20 cellular contexts compared by ENCODE assay signal in genomic region chr14:96839251-96839650, GRCh38. TPM values are rescaled to one million over a fixed set of nuclear protein-coding genes. Genes with fewer than 3 reads are reported as not detected.
A peak's percentile ranks its signal among the peaks of the same experiment; 100 is the strongest.
DNase-seq lines count a peak whose midpoint lies in the region; ATAC-seq, FAIRE-seq and TF ChIP-seq lines count a peak whose summit lies in the region.
"Had no signal": no experiment of that assay in that cellular context is flagged by ENCODE, and none has a peak within 500 bp of the region (broad histone marks: within the 10 kb centered on the region; RNA-seq: fewer than 3 reads in every experiment).

No MANE protein-coding gene starts in this region.

- CTCF ChIA-PET in OCI-LY7 (lab: Charles Lee; ENCODE audit: unreplicated experiment) = no interaction called here

- no peak overlapping the region for H3K9ac ChIP-seq in astrocyte (ENCODE audit: low read length)
- H3K9ac ChIP-seq: BLaER1 had no signal

- peak; percentile 67 for FAIRE-seq in astrocyte (lab: Jason Lieb, UNC)
- FAIRE-seq: A204.1, G401.6, GM12891 had no signal

- H3K9me3 Mint-ChIP-seq in astrocyte (ENCODE audit: unreplicated experiment) = no peaks in the 10 kb centered on the region
- H3K9me3 Mint-ChIP-seq: CD4-positive, alpha-beta T cell; CD8-positive, alpha-beta T cell had no signal

- H3K4me2 ChIP-seq in OCI-LY7 (ENCODE audit: low read length) = no peak overlapping the region
- H3K4me2 ChIP-seq in astrocyte (ENCODE audit: low read length) = no peak overlapping the region
- H3K4me2 ChIP-seq: BLaER1 had no signal

- no peaks in the 10 kb centered on the region for H3K4me1 Mint-ChIP-seq in astrocyte (ENCODE audit: low read depth, unreplicated experiment)

- no peak overlapping the region for H3K4me3 Mint-ChIP-seq in astrocyte (ENCODE audit: unreplicated experiment)
- H3K4me3 Mint-ChIP-seq: CD14-positive monocyte; CD4-positive, alpha-beta T cell; CD8-positive, alpha-beta T cell had no signal

- TF ChIP-seq CTCF in OCI-LY7 (conservative IDR thresholded peaks at IDR 0.05; ENCODE audit: low read length) = no peak
- TF ChIP-seq CTCF in astrocyte (IDR thresholded peaks at IDR 0.05; ENCODE audit: insufficient read depth, low read depth, low read length) = no peak
- no peak for TF ChIP-seq CTCF in dorsolateral prefrontal cortex (IDR thresholded peaks at IDR 0.05 in 54 of 56, conservative IDR thresholded peaks at IDR 0.05 in 2 of 56; ENCODE audit: low read depth in 1 of 56, partially characterized antibody in 56 of 56)

- no peaks in the 10 kb centered on the region for H3K9me2 ChIP-seq in OCI-LY7 (ENCODE audit: insufficient read depth, low read length)

- ATAC-seq in HG02571 (IDR thresholded peaks at IDR 0.05; ENCODE audit: unreplicated experiment) = no peak
- ATAC-seq: CD8-positive, alpha-beta T cell had no signal

- H3K36me3 ChIP-seq in OCI-LY7 (ENCODE audit: insufficient read depth, low read length) (peaks cover 98% of the 10 kb centered on the region), astrocyte (ENCODE audit: insufficient read depth, low read length) (no peaks in the 10 kb centered on the region)

- H3K9me3 ChIP-seq in OCI-LY7 (ENCODE audit: low read length) (no peaks in the 10 kb centered on the region), astrocyte (ENCODE audit: insufficient read depth, low read depth, low read length) (no peaks in the 10 kb centered on the region)
- H3K9me3 ChIP-seq: BE2C, Caco-2 had no signal

- H3K27ac Mint-ChIP-seq in astrocyte (ENCODE audit: unreplicated experiment) = no peak overlapping the region
- H3K27ac Mint-ChIP-seq: CD4-positive, alpha-beta T cell; CD8-positive, alpha-beta T cell had no signal

- H3K79me2 ChIP-seq in OCI-LY7 (ENCODE audit: insufficient read depth, low read depth, low read length) = peaks cover 27% of the 10 kb centered on the region; the same call in 1 of the 2 replicates
- H3K79me2 ChIP-seq in astrocyte (ENCODE audit: insufficient read depth, low read length) = peaks cover 4% of the 10 kb centered on the region

- no peaks in the 10 kb centered on the region for H3K27me3 Mint-ChIP-seq in astrocyte (ENCODE audit: low read depth, unreplicated experiment)
- H3K27me3 Mint-ChIP-seq: CD4-positive, alpha-beta T cell had no signal

- intact Hi-C loops in OCI-LY7 (cut with micrococcal nuclease; ENCODE audit: unreplicated experiment) (no loop called here), dorsolateral prefrontal cortex (cut with DNase I) (no loop called here)

- no peaks in the 10 kb centered on the region for H3K4me1 ChIP-seq in OCI-LY7 (ENCODE audit: insufficient read depth, low read length, poor library complexity, severe bottlenecking)
- no peaks in the 10 kb centered on the region for H3K4me1 ChIP-seq in astrocyte (ENCODE audit: insufficient read depth, low read length)
- H3K4me1 ChIP-seq: BE2C, BLaER1, Caco-2 had no signal

- H3K4me3 ChIP-seq in OCI-LY7 (ENCODE audit: low read depth, low read length, poor library complexity, severe bottlenecking) (no peak overlapping the region), astrocyte (ENCODE audit: insufficient read depth, low read depth, low read length) (no peak overlapping the region), dorsolateral prefrontal cortex (no peak overlapping the region)
- H3K4me3 ChIP-seq: BLaER1 had no signal

- DNase-seq in OCI-LY7 (ENCODE audit: low spot score) = no peak
- no peak for DNase-seq in astrocyte (ENCODE audit: low read depth)
- no peak for DNase-seq in activated CD4-positive, alpha-beta T cell treated with anti-CD3 and anti-CD28 coated beads, Interleukin-2, amount 50 U/mL, for 4 hours
- DNase-seq in dorsolateral prefrontal cortex = no peak
- DNase-seq: 8988T; ACHN; BE2C; C1 segment of cervical spinal cord; Caco-2; Calu3; CD4-positive, alpha-beta T cell; CD8-positive, alpha-beta T cell; DMS79 treated with DMSO at 0.1 percent for 48 hours; GF-D8 had no signal

- BruUV-seq in OCI-LY7 (replicated peaks; lab: Mats Ljungman, UMichigan) = TSS peak; percentile 20

- H3K27ac ChIP-seq in OCI-LY7 (ENCODE audit: low read depth, low read length, poor library complexity, severe bottlenecking) = no peak overlapping the region
- H3K27ac ChIP-seq in astrocyte (ENCODE audit: low read depth, low read length) = no peak overlapping the region
- H3K27ac ChIP-seq in dorsolateral prefrontal cortex = no peak overlapping the region
- H3K27ac ChIP-seq: BLaER1 had no signal

- H2AFZ ChIP-seq in OCI-LY7 (ENCODE audit: low read length) = no peak overlapping the region
- no peak overlapping the region for H2AFZ ChIP-seq in astrocyte (ENCODE audit: low read depth, low read length)

- H4K20me1 ChIP-seq in OCI-LY7 (ENCODE audit: insufficient read depth, low read length) = no peaks in the 10 kb centered on the region
- no peaks in the 10 kb centered on the region for H4K20me1 ChIP-seq in astrocyte (ENCODE audit: insufficient read depth, low read length)
- H4K20me1 ChIP-seq: BLaER1 had no signal

- H3K36me3 Mint-ChIP-seq in astrocyte (ENCODE audit: low read depth, unreplicated experiment) = peaks cover 2% of the 10 kb centered on the region

- H3K27me3 ChIP-seq in astrocyte (ENCODE audit: insufficient read depth, low read length) (no peaks in the 10 kb centered on the region), dorsolateral prefrontal cortex (no peaks in the 10 kb centered on the region)
- H3K27me3 ChIP-seq: BE2C, BLaER1 had no signal

- POLR2A ChIA-PET in OCI-LY7 (lab: Charles Lee) = no interaction called here

RNA-seq across cellular contexts. Expression of gene VRK1, which starts 42.1 kb away (rescaled TPM):
- 83.0 and 97.5 TPM in 2 replicates for total RNA-seq in OCI-LY7 (2014; rRNA removed; shearing (Covaris generic))
- total RNA-seq in OCI-LY7 (2022) (97.9 and 104 TPM in 2 replicates), astrocyte (11.0 and 11.6 TPM in 2 replicates), dorsolateral prefrontal cortex (10 to 100 TPM; 12.5 to 31.3 (median 20.6) TPM)
